In genomic region chr4:41709844-41710481, GRCh38 we compare ENCODE assay signal across 1 cellular context.
TF ChIP-seq lines count a peak whose summit lies in the region.

No MANE protein-coding gene starts in this region.

TF ChIP-seq in HEK293, 187 proteins besides CTCF, POLR2A, EP300 and RAD21 (continued from another document and continues in another):
- no peak for TF ChIP-seq SETDB1 (IDR thresholded peaks at IDR 0.05; ENCODE audit: insufficient read length, low read length)
- TF ChIP-seq ZNF155 (tag by site-specific recombination; IDR thresholded peaks at IDR 0.05), result no peak
- TF ChIP-seq, protein P1, sequence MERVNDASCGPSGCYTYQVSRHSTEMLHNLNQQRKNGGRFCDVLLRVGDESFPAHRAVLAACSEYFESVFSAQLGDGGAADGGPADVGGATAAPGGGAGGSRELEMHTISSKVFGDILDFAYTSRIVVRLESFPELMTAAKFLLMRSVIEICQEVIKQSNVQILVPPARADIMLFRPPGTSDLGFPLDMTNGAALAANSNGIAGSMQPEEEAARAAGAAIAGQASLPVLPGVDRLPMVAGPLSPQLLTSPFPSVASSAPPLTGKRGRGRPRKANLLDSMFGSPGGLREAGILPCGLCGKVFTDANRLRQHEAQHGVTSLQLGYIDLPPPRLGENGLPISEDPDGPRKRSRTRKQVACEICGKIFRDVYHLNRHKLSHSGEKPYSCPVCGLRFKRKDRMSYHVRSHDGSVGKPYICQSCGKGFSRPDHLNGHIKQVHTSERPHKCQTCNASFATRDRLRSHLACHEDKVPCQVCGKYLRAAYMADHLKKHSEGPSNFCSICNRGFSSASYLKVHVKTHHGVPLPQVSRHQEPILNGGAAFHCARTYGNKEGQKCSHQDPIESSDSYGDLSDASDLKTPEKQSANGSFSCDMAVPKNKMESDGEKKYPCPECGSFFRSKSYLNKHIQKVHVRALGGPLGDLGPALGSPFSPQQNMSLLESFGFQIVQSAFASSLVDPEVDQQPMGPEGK (tag by site-specific recombination; IDR thresholded peaks at IDR 0.05), result peak; percentile 37; the same call in 1 of the 2 replicates
- TF ChIP-seq ZNF571 (tag by site-specific recombination; IDR thresholded peaks at IDR 0.05), result no peak
- no peak for TF ChIP-seq ZNF404 (tag by site-specific recombination; IDR thresholded peaks at IDR 0.05)
- peak; percentile 71; the same call in 1 of the 2 replicates for TF ChIP-seq ZNF639 (tag by site-specific recombination; IDR thresholded peaks at IDR 0.05)
- TF ChIP-seq PRDM2 (tag by site-specific recombination; IDR thresholded peaks at IDR 0.05; ENCODE audit: borderline replicate concordance), result no peak
- peak; percentile 33; the same call in 1 of the 2 replicates for TF ChIP-seq FEZF1 (tag by site-specific recombination; IDR thresholded peaks at IDR 0.05)
- TF ChIP-seq, protein P2, sequence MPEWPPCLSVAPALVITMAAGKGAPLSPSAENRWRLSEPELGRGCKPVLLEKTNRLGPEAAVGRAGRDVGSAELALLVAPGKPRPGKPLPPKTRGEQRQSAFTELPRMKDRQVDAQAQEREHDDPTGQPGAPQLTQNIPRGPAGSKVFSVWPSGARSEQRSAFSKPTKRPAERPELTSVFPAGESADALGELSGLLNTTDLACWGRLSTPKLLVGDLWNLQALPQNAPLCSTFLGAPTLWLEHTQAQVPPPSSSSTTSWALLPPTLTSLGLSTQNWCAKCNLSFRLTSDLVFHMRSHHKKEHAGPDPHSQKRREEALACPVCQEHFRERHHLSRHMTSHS (tag by site-specific recombination; IDR thresholded peaks at IDR 0.05), result no peak
- TF ChIP-seq ZNF391 (tag by site-specific recombination; IDR thresholded peaks at IDR 0.05; ENCODE audit: borderline replicate concordance, low read depth), result peak; percentile 32; the same call in 1 of the 2 replicates
- TF ChIP-seq, protein P3, sequence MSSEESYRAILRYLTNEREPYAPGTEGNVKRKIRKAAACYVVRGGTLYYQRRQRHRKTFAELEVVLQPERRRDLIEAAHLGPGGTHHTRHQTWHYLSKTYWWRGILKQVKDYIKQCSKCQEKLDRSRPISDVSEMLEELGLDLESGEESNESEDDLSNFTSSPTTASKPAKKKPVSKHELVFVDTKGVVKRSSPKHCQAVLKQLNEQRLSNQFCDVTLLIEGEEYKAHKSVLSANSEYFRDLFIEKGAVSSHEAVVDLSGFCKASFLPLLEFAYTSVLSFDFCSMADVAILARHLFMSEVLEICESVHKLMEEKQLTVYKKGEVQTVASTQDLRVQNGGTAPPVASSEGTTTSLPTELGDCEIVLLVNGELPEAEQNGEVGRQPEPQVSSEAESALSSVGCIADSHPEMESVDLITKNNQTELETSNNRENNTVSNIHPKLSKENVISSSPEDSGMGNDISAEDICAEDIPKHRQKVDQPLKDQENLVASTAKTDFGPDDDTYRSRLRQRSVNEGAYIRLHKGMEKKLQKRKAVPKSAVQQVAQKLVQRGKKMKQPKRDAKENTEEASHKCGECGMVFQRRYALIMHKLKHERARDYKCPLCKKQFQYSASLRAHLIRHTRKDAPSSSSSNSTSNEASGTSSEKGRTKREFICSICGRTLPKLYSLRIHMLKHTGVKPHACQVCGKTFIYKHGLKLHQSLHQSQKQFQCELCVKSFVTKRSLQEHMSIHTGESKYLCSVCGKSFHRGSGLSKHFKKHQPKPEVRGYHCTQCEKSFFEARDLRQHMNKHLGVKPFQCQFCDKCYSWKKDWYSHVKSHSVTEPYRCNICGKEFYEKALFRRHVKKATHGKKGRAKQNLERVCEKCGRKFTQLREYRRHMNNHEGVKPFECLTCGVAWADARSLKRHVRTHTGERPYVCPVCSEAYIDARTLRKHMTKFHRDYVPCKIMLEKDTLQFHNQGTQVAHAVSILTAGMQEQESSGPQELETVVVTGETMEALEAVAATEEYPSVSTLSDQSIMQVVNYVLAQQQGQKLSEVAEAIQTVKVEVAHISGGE (tag by site-specific recombination; conservative IDR thresholded peaks at IDR 0.05; ENCODE audit: low read depth), result no peak
- peak; percentile 61; the same call in 1 of the 2 replicates for TF ChIP-seq ZBTB17 (tag by site-specific recombination; IDR thresholded peaks at IDR 0.05)
- peak; percentile 46; the same call in 1 of the 2 replicates for TF ChIP-seq ZSCAN30 (tag by site-specific recombination; IDR thresholded peaks at IDR 0.05)
- TF ChIP-seq MYNN (tag by site-specific recombination; IDR thresholded peaks at IDR 0.05; ENCODE audit: borderline replicate concordance), result no peak
- TF ChIP-seq, protein P4, sequence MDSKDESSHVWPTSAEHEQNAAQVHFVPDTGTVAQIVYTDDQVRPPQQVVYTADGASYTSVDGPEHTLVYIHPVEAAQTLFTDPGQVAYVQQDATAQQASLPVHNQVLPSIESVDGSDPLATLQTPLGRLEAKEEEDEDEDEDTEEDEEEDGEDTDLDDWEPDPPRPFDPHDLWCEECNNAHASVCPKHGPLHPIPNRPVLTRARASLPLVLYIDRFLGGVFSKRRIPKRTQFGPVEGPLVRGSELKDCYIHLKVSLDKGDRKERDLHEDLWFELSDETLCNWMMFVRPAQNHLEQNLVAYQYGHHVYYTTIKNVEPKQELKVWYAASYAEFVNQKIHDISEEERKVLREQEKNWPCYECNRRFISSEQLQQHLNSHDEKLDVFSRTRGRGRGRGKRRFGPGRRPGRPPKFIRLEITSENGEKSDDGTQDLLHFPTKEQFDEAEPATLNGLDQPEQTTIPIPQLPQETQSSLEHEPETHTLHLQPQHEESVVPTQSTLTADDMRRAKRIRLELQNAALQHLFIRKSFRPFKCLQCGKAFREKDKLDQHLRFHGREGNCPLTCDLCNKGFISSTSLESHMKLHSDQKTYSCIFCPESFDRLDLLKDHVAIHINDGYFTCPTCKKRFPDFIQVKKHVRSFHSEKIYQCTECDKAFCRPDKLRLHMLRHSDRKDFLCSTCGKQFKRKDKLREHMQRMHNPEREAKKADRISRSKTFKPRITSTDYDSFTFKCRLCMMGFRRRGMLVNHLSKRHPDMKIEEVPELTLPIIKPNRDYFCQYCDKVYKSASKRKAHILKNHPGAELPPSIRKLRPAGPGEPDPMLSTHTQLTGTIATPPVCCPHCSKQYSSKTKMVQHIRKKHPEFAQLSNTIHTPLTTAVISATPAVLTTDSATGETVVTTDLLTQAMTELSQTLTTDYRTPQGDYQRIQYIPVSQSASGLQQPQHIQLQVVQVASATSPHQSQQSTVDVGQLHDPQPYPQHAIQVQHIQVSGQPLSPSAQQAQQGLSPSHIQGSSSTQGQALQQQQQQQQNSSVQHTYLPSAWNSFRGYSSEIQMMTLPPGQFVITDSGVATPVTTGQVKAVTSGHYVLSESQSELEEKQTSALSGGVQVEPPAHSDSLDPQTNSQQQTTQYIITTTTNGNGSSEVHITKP (tag by site-specific recombination; IDR thresholded peaks at IDR 0.05), result no peak
- TF ChIP-seq ZNF239 (tag by site-specific recombination; IDR thresholded peaks at IDR 0.05), result no peak
- TF ChIP-seq ZNF112 (tag by site-specific recombination; IDR thresholded peaks at IDR 0.05), result no peak
- TF ChIP-seq ZNF600 (tag by site-specific recombination; IDR thresholded peaks at IDR 0.05), result peak; percentile 93
- TF ChIP-seq, protein P5, sequence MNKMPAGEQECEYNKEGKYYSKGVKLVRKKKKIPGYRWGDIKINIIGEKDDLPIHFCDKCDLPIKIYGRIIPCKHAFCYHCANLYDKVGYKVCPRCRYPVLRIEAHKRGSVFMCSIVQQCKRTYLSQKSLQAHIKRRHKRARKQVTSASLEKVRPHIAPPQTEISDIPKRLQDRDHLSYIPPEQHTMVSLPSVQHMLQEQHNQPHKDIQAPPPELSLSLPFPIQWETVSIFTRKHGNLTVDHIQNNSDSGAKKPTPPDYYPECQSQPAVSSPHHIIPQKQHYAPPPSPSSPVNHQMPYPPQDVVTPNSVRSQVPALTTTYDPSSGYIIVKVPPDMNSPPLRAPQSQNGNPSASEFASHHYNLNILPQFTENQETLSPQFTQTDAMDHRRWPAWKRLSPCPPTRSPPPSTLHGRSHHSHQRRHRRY (tag by site-specific recombination; IDR thresholded peaks at IDR 0.05), result no peak
- TF ChIP-seq SP2 (tag by site-specific recombination; IDR thresholded peaks at IDR 0.05), result no peak
- TF ChIP-seq, protein P6, sequence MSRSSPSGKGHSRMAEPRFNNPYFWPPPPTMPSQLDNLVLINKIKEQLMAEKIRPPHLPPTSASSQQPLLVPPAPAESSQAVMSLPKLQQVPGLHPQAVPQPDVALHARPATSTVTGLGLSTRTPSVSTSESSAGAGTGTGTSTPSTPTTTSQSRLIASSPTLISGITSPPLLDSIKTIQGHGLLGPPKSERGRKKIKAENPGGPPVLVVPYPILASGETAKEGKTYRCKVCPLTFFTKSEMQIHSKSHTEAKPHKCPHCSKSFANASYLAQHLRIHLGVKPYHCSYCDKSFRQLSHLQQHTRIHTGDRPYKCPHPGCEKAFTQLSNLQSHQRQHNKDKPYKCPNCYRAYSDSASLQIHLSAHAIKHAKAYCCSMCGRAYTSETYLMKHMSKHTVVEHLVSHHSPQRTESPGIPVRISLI (tag by site-specific recombination; IDR thresholded peaks at IDR 0.05), result peak; percentile 90
- no peak for TF ChIP-seq ZNF19 (tag by site-specific recombination; IDR thresholded peaks at IDR 0.05; ENCODE audit: low read depth)
- no peak for TF ChIP-seq MEIS1 (CRISPR knock-in tag; IDR thresholded peaks at IDR 0.05; ENCODE audit: borderline replicate concordance)
- no peak for TF ChIP-seq ZNF513 (tag by site-specific recombination; IDR thresholded peaks at IDR 0.05)
- TF ChIP-seq, protein P7, sequence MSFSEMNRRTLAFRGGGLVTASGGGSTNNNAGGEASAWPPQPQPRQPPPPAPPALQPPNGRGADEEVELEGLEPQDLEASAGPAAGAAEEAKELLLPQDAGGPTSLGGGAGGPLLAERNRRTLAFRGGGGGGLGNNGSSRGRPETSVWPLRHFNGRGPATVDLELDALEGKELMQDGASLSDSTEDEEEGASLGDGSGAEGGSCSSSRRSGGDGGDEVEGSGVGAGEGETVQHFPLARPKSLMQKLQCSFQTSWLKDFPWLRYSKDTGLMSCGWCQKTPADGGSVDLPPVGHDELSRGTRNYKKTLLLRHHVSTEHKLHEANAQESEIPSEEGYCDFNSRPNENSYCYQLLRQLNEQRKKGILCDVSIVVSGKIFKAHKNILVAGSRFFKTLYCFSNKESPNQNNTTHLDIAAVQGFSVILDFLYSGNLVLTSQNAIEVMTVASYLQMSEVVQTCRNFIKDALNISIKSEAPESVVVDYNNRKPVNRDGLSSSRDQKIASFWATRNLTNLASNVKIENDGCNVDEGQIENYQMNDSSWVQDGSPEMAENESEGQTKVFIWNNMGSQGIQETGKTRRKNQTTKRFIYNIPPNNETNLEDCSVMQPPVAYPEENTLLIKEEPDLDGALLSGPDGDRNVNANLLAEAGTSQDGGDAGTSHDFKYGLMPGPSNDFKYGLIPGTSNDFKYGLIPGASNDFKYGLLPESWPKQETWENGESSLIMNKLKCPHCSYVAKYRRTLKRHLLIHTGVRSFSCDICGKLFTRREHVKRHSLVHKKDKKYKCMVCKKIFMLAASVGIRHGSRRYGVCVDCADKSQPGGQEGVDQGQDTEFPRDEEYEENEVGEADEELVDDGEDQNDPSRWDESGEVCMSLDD (tag by site-specific recombination; IDR thresholded peaks at IDR 0.05), result no peak
- no peak for TF ChIP-seq ZBTB48 (tag by site-specific recombination; IDR thresholded peaks at IDR 0.05)
- no peak for TF ChIP-seq ZNF514 (tag by site-specific recombination; IDR thresholded peaks at IDR 0.05)
- no peak for TF ChIP-seq ZNF777 (tag by site-specific recombination; IDR thresholded peaks at IDR 0.05; ENCODE audit: borderline replicate concordance)
